Comparison of ENCODE assay signal across 8 cellular contexts in genomic region chr12:109154485-109155438, GRCh38. TPM values are rescaled to one million over a fixed set of nuclear protein-coding genes. Genes with fewer than 3 reads are reported as not detected.
DNase-seq lines count a peak whose midpoint lies in the region; FAIRE-seq and TF ChIP-seq lines count a peak whose summit lies in the region.

No MANE protein-coding gene starts in this region.

- no peak for FAIRE-seq in astrocyte (lab: Jason Lieb, UNC)

- H3K9ac ChIP-seq in ES-I3 (ENCODE audit: low read depth, low read length), result peak overlapping the region; percentile 80
- H3K9ac ChIP-seq in astrocyte (ENCODE audit: low read length), result peak overlapping the region; percentile 63
- H3K9ac ChIP-seq in rectal smooth muscle tissue (ENCODE audit: low read length), result peak overlapping the region; percentile 46

- no peaks in the 10 kb centered on the region for H3K36me3 Mint-ChIP-seq in astrocyte (ENCODE audit: low read depth, unreplicated experiment)

- H3K27ac ChIP-seq in astrocyte (ENCODE audit: low read depth, low read length), result no peak overlapping the region
- peak overlapping the region; percentile 93 for H3K27ac ChIP-seq in rectal smooth muscle tissue (ENCODE audit: low read depth, low read length)
- H3K27ac ChIP-seq in uterus, result peak overlapping the region; percentile 86 to 88

- H3K9me3 Mint-ChIP-seq in astrocyte (ENCODE audit: unreplicated experiment), result no peaks in the 10 kb centered on the region

- peak overlapping the region; percentile 86 for H3K4me3 Mint-ChIP-seq in astrocyte (ENCODE audit: unreplicated experiment)

- no peaks in the 10 kb centered on the region for H3K4me1 ChIP-seq in ES-I3 (ENCODE audit: insufficient read depth, low read length)
- H3K4me1 ChIP-seq in astrocyte (ENCODE audit: insufficient read depth, low read length), result peaks cover 9% of the 10 kb centered on the region
- H3K4me1 ChIP-seq in rectal smooth muscle tissue (ENCODE audit: control insufficient read depth, insufficient read depth, low read length), result peaks cover 21% of the 10 kb centered on the region
- H3K4me1 ChIP-seq in uterus, result no peaks in the 10 kb centered on the region

- intact Hi-C loops in uterus (cut with DNase I; ENCODE audit: low total_unique reads), result no loop called here

- peaks cover 4% of the 10 kb centered on the region for H3K27me3 ChIP-seq in astrocyte (ENCODE audit: insufficient read depth, low read length)
- H3K27me3 ChIP-seq in rectal smooth muscle tissue (ENCODE audit: control insufficient read depth, insufficient read depth, low read length), result no peaks in the 10 kb centered on the region
- H3K27me3 ChIP-seq in uterus, result no peaks in the 10 kb centered on the region

- H2AFZ ChIP-seq in astrocyte (ENCODE audit: low read depth, low read length), result peak overlapping the region; percentile 87

- H3K4me1 Mint-ChIP-seq in astrocyte (ENCODE audit: low read depth, unreplicated experiment), result no peaks in the 10 kb centered on the region

- H4K20me1 ChIP-seq in astrocyte (ENCODE audit: insufficient read depth, low read length), result peaks cover 2% of the 10 kb centered on the region

- DNase-seq in HEK293T (ENCODE audit: extremely low spot score) (peak; percentile 97), NCI-H128 (lab: John Stamatoyannopoulos, UW; ENCODE audit: unreplicated experiment) (peak; percentile 60), T-helper 9 cell (peak; percentile 79), astrocyte (ENCODE audit: low read depth) (peak; percentile 60), hippocampal formation (lab: John Stamatoyannopoulos, UW) (peak; percentile 70 to 81), uterus (peak; percentile 88)

- TF ChIP-seq CTCF in astrocyte (IDR thresholded peaks at IDR 0.05; ENCODE audit: insufficient read depth, low read depth, low read length) (no peak), uterus (IDR thresholded peaks at IDR 0.05) (peak in 2 of 4 experiments; percentile 3 to 7)

- H3K36me3 ChIP-seq in ES-I3 (ENCODE audit: insufficient read depth, low read length) (no peaks in the 10 kb centered on the region), astrocyte (ENCODE audit: insufficient read depth, low read length) (no peaks in the 10 kb centered on the region), rectal smooth muscle tissue (ENCODE audit: control insufficient read depth, insufficient read depth, low read length) (no peaks in the 10 kb centered on the region), uterus (no peaks in the 10 kb centered on the region)

- peak; percentile 61 to 63 for TF ChIP-seq POLR2A in uterus (IDR thresholded peaks at IDR 0.05)

- H3K79me2 ChIP-seq in astrocyte (ENCODE audit: insufficient read depth, low read length), result no peaks in the 10 kb centered on the region

- no peak overlapping the region for H3K27ac Mint-ChIP-seq in astrocyte (ENCODE audit: unreplicated experiment)

- H3K4me3 ChIP-seq in astrocyte (ENCODE audit: insufficient read depth, low read depth, low read length) (peak overlapping the region; percentile 68), rectal smooth muscle tissue (ENCODE audit: low read length) (peak overlapping the region; percentile 70), uterus (peak overlapping the region; percentile 75 to 76)

- H3K4me2 ChIP-seq in astrocyte (ENCODE audit: low read length), result peak overlapping the region; percentile 93

- POLR2A ChIA-PET in HEK293T (lab: Yijun Ruan, JAX), result interaction anchor here (0.6 to 1.0 kb wide), 5 partner anchors 9 to 59 kb away, joined by 3 to 4 read pairs (median 3); partner anchors contain the start of genes ACACB and UNG

- CTCF ChIA-PET in HEK293T (lab: Yijun Ruan, JAX), result no interaction called here

- H3K9me3 ChIP-seq in ES-I3 (ENCODE audit: control insufficient read depth, insufficient read depth, low read length) (no peaks in the 10 kb centered on the region), astrocyte (ENCODE audit: insufficient read depth, low read depth, low read length) (no peaks in the 10 kb centered on the region), uterus (no peaks in the 10 kb centered on the region)

- peaks cover 14% of the 10 kb centered on the region for H3K27me3 Mint-ChIP-seq in astrocyte (ENCODE audit: low read depth, unreplicated experiment)

TF ChIP-seq in HEK293T, 16 proteins besides CTCF, POLR2A, EP300 and RAD21:
- TF ChIP-seq L3MBTL2 (conservative IDR thresholded peaks at IDR 0.05), result peak; percentile 30; the same call in 1 of the 2 replicates
- no peak for TF ChIP-seq ELF4 (IDR thresholded peaks at IDR 0.05)

RNA-seq across cellular contexts. Expression of gene ACACB, which starts 38.4 kb away (rescaled TPM):
- total RNA-seq in astrocyte (1.7 and 3.9 TPM in 2 replicates), uterus (100 to 1,000 TPM in 2 of 4 donors, 10 to 100 TPM in 2; 22.0 to 137 (median 97.2) TPM)

RNA-seq across cellular contexts. Expression of gene UNG, which starts 57.4 kb away (rescaled TPM):
- total RNA-seq in astrocyte (20.5 and 21.9 TPM in 2 replicates), uterus (10 to 100 TPM; 21.6 to 32.7 (median 27.9) TPM)
